In the genomic region with DNA sequence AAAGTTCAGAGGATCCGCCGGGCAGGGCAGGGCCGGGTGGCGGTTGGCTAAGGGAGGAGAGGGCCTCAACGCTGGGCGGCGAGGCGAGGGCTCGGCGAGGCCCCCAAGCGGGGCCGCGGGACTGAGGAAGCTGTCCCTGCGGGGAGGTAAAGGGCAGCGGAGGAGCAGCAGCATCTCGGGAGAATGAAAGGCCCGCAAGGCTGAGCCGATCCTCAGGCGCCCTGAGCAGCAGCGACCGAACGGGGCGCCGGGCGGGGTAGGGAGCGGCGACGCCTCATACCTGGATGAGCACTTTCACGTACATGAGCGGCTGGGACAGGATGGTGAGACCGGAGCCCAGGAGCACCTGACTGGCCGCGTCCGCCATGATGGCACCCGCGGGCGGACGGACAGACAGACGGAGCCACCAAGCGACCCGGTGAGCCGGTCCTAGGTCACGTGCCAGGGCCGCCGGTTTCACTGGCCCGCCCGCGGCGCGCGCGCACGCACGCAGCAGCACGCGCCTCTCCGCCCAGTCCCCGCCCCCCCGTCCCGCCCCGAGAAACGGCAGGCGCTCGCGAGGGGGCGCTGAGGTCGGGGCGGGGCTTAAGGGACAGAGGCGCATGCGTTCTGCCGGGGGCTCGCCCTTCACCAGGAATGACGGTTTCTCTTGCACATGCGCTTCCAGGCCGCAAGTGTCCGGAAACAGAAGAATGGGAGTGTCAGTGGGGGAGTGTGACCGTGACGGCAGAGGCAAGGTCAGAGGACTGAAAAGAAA, we compare ENCODE assay signal across 8 cellular contexts. TPM values are rescaled to one million over a fixed set of nuclear protein-coding genes. Genes with fewer than 3 reads are reported as not detected.
A peak's percentile ranks its signal among the peaks of the same experiment; 100 is the strongest.
DNase-seq lines count a peak whose midpoint lies in the region; ATAC-seq and TF ChIP-seq lines count a peak whose summit lies in the region.

A gene (minus strand): TSS at position 461 of the 757 bp plus-strand sequence. CDS start 94 bp downstream, at position 367.

- DNase-seq in ACHN (peak; percentile 93), NCI-H2196 treated with DMSO at 0.1 percent for 48 hours (lab: John Stamatoyannopoulos, UW; ENCODE audit: unreplicated experiment) (peak; percentile 95), WERI-Rb-1 (peak; percentile 96), mammary epithelial cell (peak; percentile 96), iPS-NIHi11 (ENCODE audit: low spot score) (peak; percentile 98), smooth muscle cell (lab: John Stamatoyannopoulos, UW; ENCODE audit: unreplicated experiment) (peak; percentile 91)

- intact Hi-C loops in mammary epithelial cell (cut with micrococcal nuclease) = loop anchor here (1.0 to 10.0 kb wide), 4 partner anchors 21 to 203 kb away; a partner anchor contains a TSS

- ATAC-seq in GM18873 (IDR thresholded peaks at IDR 0.05; ENCODE audit: low FRiP score, unreplicated experiment) = peak; percentile 87
- peak; percentile 87 for ATAC-seq in HG03139 (IDR thresholded peaks at IDR 0.05; ENCODE audit: unreplicated experiment)

- H3K4me1 ChIP-seq in mammary epithelial cell (ENCODE audit: insufficient read depth, low read length) (peaks cover 11% of the 10 kb centered on the region), smooth muscle cell (ENCODE audit: low read depth) (peaks cover 7% of the 10 kb centered on the region)

- no TSS peak for BruUV-seq in mammary epithelial cell (replicated peaks; lab: Mats Ljungman, UMichigan)

- H3F3A ChIP-seq in smooth muscle cell (ENCODE audit: low read depth) = peaks cover 2% of the 10 kb centered on the region

- no peaks in the 10 kb centered on the region for H3K27me3 ChIP-seq in WERI-Rb-1 (ENCODE audit: insufficient read depth, low read depth, severe bottlenecking)
- no peaks in the 10 kb centered on the region for H3K27me3 ChIP-seq in mammary epithelial cell (ENCODE audit: insufficient read depth, low read length)
- no peaks in the 10 kb centered on the region for H3K27me3 ChIP-seq in smooth muscle cell (ENCODE audit: low read depth)

- H3K9ac ChIP-seq in mammary epithelial cell (ENCODE audit: insufficient read depth, low read length) = peak within 1 kb of the TSS; percentile 98
- H3K9ac ChIP-seq in smooth muscle cell (ENCODE audit: low read depth) = peak within 1 kb of the TSS; percentile 90

- H3K79me2 ChIP-seq in mammary epithelial cell (ENCODE audit: insufficient read depth, low read length) (peaks cover 42% of the 10 kb centered on the region), smooth muscle cell (ENCODE audit: low read depth) (peaks cover 25% of the 10 kb centered on the region)

- dilution Hi-C loops in mammary epithelial cell (cut with HindIII; ENCODE audit: low sequenced_read_pairs) = no loop called here

- H3K4me2 ChIP-seq in mammary epithelial cell (ENCODE audit: insufficient read depth, low read depth, low read length) (peak within 1 kb of the TSS; percentile 86), smooth muscle cell (peak within 1 kb of the TSS; percentile 93)

- in situ Hi-C loops in ACHN (cut with HindIII; ENCODE audit: low pct_ligation_motif_present, low pct_unique_long_range_greater_than_20kb, low sequenced_read_pairs) = no loop called here
- in situ Hi-C loops in mammary epithelial cell (cut with MboI; ENCODE audit: low sequenced_read_pairs in 2 of 2) = loop anchor here in 1 of 2 donors (10.0 kb wide), 1 partner anchor 73 kb away; a partner anchor contains a TSS

- H4K20me1 ChIP-seq in mammary epithelial cell (ENCODE audit: insufficient read depth, low read length) (no peaks in the 10 kb centered on the region), smooth muscle cell (ENCODE audit: low read depth) (peaks cover 11% of the 10 kb centered on the region)

- H3K27ac ChIP-seq in WERI-Rb-1 (peak within 1 kb of the TSS; percentile 94), mammary epithelial cell (ENCODE audit: insufficient read depth, low read depth, low read length) (peak within 1 kb of the TSS; percentile 89), smooth muscle cell (ENCODE audit: low read depth) (peak within 1 kb of the TSS; percentile 88)

- TF ChIP-seq CTCF in WERI-Rb-1 (IDR thresholded peaks at IDR 0.05; ENCODE audit: low read depth, low read length) (no peak), mammary epithelial cell (conservative IDR thresholded peaks at IDR 0.05 in 1 of 2, IDR thresholded peaks at IDR 0.05 in 1 of 2; ENCODE audit: extremely low read depth in 1 of 2, insufficient read depth in 1 of 2, low read depth in 1 of 2, low read length in 2 of 2) (peak in 1 of 2 donors; percentile 35), smooth muscle cell (IDR thresholded peaks at IDR 0.05; ENCODE audit: borderline replicate concordance, insufficient read depth, poor library complexity, severe bottlenecking) (peak; percentile 26)

- peak within 1 kb of the TSS; percentile 94 for H2AFZ ChIP-seq in mammary epithelial cell (ENCODE audit: low read depth, low read length)
- H2AFZ ChIP-seq in smooth muscle cell (ENCODE audit: low read depth) = peak within 1 kb of the TSS; percentile 99

- CTCF ChIA-PET in mammary epithelial cell (lab: Charles Lee; ENCODE audit: low non-redundant PET) = no interaction called here

- 5% methylated on average over 18 of the region's 78 CpGs for WGBS in mammary epithelial cell (ENCODE audit: low coverage, missing lambda C conversion rate)
- 0% methylated on average over 48 of the region's 78 CpGs for WGBS in smooth muscle cell (ENCODE audit: low lambda C conversion rate)

- peak within 1 kb of the TSS; percentile 98 for H3K4me3 ChIP-seq in WERI-Rb-1 (ENCODE audit: low read depth, low read length)
- peak within 1 kb of the TSS; percentile 81 to 99 (median 93) for H3K4me3 ChIP-seq in mammary epithelial cell (replicated peaks in 1 of 3; ENCODE audit: insufficient read depth in 1 of 3, low read depth in 2 of 3, low read length in 3 of 3)
- peak within 1 kb of the TSS; percentile 92 for H3K4me3 ChIP-seq in smooth muscle cell

- H3K9me3 ChIP-seq in WERI-Rb-1 (ENCODE audit: severe bottlenecking) (no peaks in the 10 kb centered on the region), mammary epithelial cell (replicated peaks; ENCODE audit: insufficient read depth, low read length) (no peaks in the 10 kb centered on the region), smooth muscle cell (replicated peaks; ENCODE audit: low read depth) (no peaks in the 10 kb centered on the region)

- H3K36me3 ChIP-seq in WERI-Rb-1 = peaks cover 27% of the 10 kb centered on the region
- peaks cover 11% of the 10 kb centered on the region for H3K36me3 ChIP-seq in mammary epithelial cell (ENCODE audit: insufficient read depth, low read length)
- no peaks in the 10 kb centered on the region for H3K36me3 ChIP-seq in smooth muscle cell (ENCODE audit: low read depth)

RNA-seq across cellular contexts. Expression of the gene that starts here (rescaled TPM):
- total RNA-seq in mammary epithelial cell = 100 to 1,000 TPM in 1 of 2 donors, 10 to 100 TPM in 1; 69.3 to 123 TPM
- 150 TPM for polyA plus RNA-seq in mammary epithelial cell
- polyA minus RNA-seq in mammary epithelial cell = 84.4 TPM
- 74.0 and 97.0 TPM in 2 replicates for total RNA-seq in smooth muscle cell
- polyA plus RNA-seq in smooth muscle cell = 152 and 177 TPM in 2 replicates

Comparison
In these comparisons a context has a peak if more than half of its experiments do, and no peak if none do; other contexts are left out.
1. Peak in every context shown above with its lines: DNase-seq, ATAC-seq, H3K4me3 ChIP-seq and H3K27ac ChIP-seq.